In genomic region chr1:9181990-9182783, GRCh38 we compare ENCODE assay signal across 8 cellular contexts. TPM values are rescaled to one million over a fixed set of nuclear protein-coding genes. Genes with fewer than 3 reads are reported as not detected.
DNase-seq lines count a peak whose midpoint lies in the region; ATAC-seq, FAIRE-seq and TF ChIP-seq lines count a peak whose summit lies in the region.

No MANE protein-coding gene starts in this region.

- H3K9me3 Mint-ChIP-seq in stimulated activated naive CD8-positive, alpha-beta T cell treated with anti-CD3 and anti-CD28 coated beads, Interleukin-15, Interleukin-2, amounts not matched to agents 100 ng/mL and 50 ng/mL, for 24 hours, result no peaks in the 10 kb centered on the region

- H3K27me3 Mint-ChIP-seq in stimulated activated naive CD8-positive, alpha-beta T cell treated with anti-CD3 and anti-CD28 coated beads, Interleukin-15, Interleukin-2, amounts not matched to agents 100 ng/mL and 50 ng/mL, for 24 hours, result peaks cover 26% of the 10 kb centered on the region

- TF ChIP-seq CTCF in 22Rv1 (IDR thresholded peaks at IDR 0.05) (peak; percentile 17; the same call in 1 of the 2 replicates), kidney epithelial cell (IDR thresholded peaks at IDR 0.05; ENCODE audit: insufficient read depth, low read length, poor library complexity, severe bottlenecking) (no peak)

- no peaks in the 10 kb centered on the region for H3K36me3 Mint-ChIP-seq in stimulated activated naive CD8-positive, alpha-beta T cell treated with anti-CD3 and anti-CD28 coated beads, Interleukin-15, Interleukin-2, amounts not matched to agents 100 ng/mL and 50 ng/mL, for 24 hours (ENCODE audit: low read depth)

- peak overlapping the region; percentile 80 for H3K4me3 Mint-ChIP-seq in stimulated activated naive CD8-positive, alpha-beta T cell treated with anti-CD3 and anti-CD28 coated beads, Interleukin-15, Interleukin-2, amounts not matched to agents 100 ng/mL and 50 ng/mL, for 24 hours

- no peaks in the 10 kb centered on the region for H3K36me3 ChIP-seq in kidney epithelial cell (ENCODE audit: control insufficient read depth, insufficient read depth, low read length)

- peak; percentile 93 for FAIRE-seq in GM12892 (lab: Jason Lieb, UNC)

- H3K27me3 ChIP-seq in kidney epithelial cell (ENCODE audit: control insufficient read depth, insufficient read depth, low read length), result no peaks in the 10 kb centered on the region

- H3K27ac ChIP-seq in 22Rv1, result peak overlapping the region; percentile 62

- H3K4me3 ChIP-seq in kidney epithelial cell (ENCODE audit: low read depth, low read length), result peak overlapping the region; percentile 74

- no peak for ATAC-seq in HG03571 (IDR thresholded peaks at IDR 0.05; ENCODE audit: unreplicated experiment)

- in situ Hi-C loops in T47D (cut with HindIII; ENCODE audit: low pct_unique_long_range_greater_than_20kb, low sequenced_read_pairs), result no loop called here

- peak; percentile 61; the same call in 1 of the 2 replicates for TF ChIP-seq POLR2A in GM12892 (IDR thresholded peaks at IDR 0.05; ENCODE audit: low read depth, low read length)

- H3K4me1 Mint-ChIP-seq in stimulated activated naive CD8-positive, alpha-beta T cell treated with anti-CD3 and anti-CD28 coated beads, Interleukin-15, Interleukin-2, amounts not matched to agents 100 ng/mL and 50 ng/mL, for 24 hours (ENCODE audit: low read depth), result peaks cover 7% of the 10 kb centered on the region

- DNase-seq in GM12892 (ENCODE audit: insufficient read length) (peak; percentile 59), LoVo (ENCODE audit: low spot score) (peak; percentile 71), T47D (ENCODE audit: low read depth in 1 of 2, low spot score in 1 of 2) (peak; percentile 72 to 73), kidney epithelial cell (ENCODE audit: low read depth) (no peak), NOMO-1 treated with DMSO at 0.1 percent for 48 hours (lab: John Stamatoyannopoulos, UW; ENCODE audit: unreplicated experiment) (no peak)

- no peak overlapping the region for H3K27ac Mint-ChIP-seq in stimulated activated naive CD8-positive, alpha-beta T cell treated with anti-CD3 and anti-CD28 coated beads, Interleukin-15, Interleukin-2, amounts not matched to agents 100 ng/mL and 50 ng/mL, for 24 hours

RNA-seq across cellular contexts. Expression of gene H6PD, which starts 52.4 kb away (rescaled TPM):
- 6.6 TPM for polyA plus RNA-seq in GM12892 (2012; ENCODE audit: missing spikeins)
- total RNA-seq in kidney epithelial cell, result 24.4 and 26.3 TPM in 2 replicates

RNA-seq across cellular contexts. Expression of gene GPR157, which starts 53.3 kb away (rescaled TPM):
- 7.4 TPM for polyA plus RNA-seq in GM12892 (2012; ENCODE audit: missing spikeins)
- 6.4 and 9.4 TPM in 2 replicates for total RNA-seq in kidney epithelial cell

Comparison
In these comparisons a context has a peak if more than half of its experiments do, and no peak if none do; other contexts are left out.
1. DNase-seq: peak in GM12892 (single experiment), LoVo (single experiment) and T47D (2 of 2); none in kidney epithelial cell (single experiment) and NOMO-1 treated with DMSO at 0.1 percent for 48 hours (single experiment).